Comparison of ENCODE assay signal across 36 cellular contexts in the genomic region with DNA sequence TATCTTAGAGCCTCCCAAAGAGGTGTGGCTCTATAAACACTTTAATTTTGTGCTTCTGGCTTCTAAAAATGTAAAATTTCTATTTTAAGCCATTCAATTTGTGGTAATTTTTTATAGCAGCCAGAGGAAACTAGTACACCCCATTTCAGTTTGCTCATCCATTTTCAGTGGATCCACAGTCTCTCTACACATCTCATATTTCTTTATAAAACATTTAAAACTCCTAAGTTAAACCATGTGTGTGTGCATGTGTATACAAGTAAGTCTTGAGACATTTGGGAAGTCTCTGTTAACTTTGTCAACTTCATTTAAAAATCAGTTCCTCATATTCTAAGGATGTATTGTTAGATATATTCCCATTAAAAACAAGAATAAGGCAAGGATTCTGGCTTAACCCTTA.
"Had no signal": no experiment of that assay in that cellular context is flagged by ENCODE, and none has a peak within 500 bp of the region (broad histone marks: within the 10 kb centered on the region; RNA-seq: fewer than 3 reads in every experiment).

No MANE protein-coding gene starts in this region.

- H3K27me3 ChIP-seq: ascending aorta, cardiac muscle cell, Peyer's patch, SJSA1 had no signal

- H3K36me3 ChIP-seq: ascending aorta, cardiac muscle cell, Peyer's patch, SJSA1 had no signal

- H3K9ac ChIP-seq: KMS-11 had no signal

- H3K4me1 ChIP-seq: ascending aorta, Peyer's patch, SJSA1 had no signal

- H3K27ac ChIP-seq: ascending aorta, cardiac muscle cell, KMS-11, Peyer's patch, SJSA1, VCaP had no signal

- H3K9me3 ChIP-seq: ascending aorta, Peyer's patch, SJSA1 had no signal

- H3K4me2 ChIP-seq: KMS-11 had no signal

- H3K4me3 ChIP-seq: ascending aorta, cardiac muscle cell, Peyer's patch, SJSA1 had no signal

- DNase-seq: activated B cell treated with CpG ODN at 0.5 μM for 24 hours; activated CD4-positive, alpha-beta memory T cell treated with anti-CD3 and anti-CD28 coated beads, Interleukin-2, amount 10 ng/mL, durations not matched to agents 7 days and 5 days; activated CD4-positive, alpha-beta T cell treated with anti-CD3 and anti-CD28 coated beads for 4 hours; activated CD4-positive, CD25-positive, alpha-beta regulatory T cell treated with anti-CD3 and anti-CD28 coated beads, Interleukin-2, amount 50 U/mL, for 72 hours; activated CD8-positive, alpha-beta memory T cell treated with anti-CD3 and anti-CD28 coated beads for 24 hours; activated CD8-positive, alpha-beta memory T cell treated with anti-CD3 and anti-CD28 coated beads, Interleukin-2, amount 10 ng/mL, durations not matched to agents 7 days and 5 days; activated CD8-positive, alpha-beta memory T cell treated with anti-CD3 and anti-CD28 coated beads, Interleukin-2, amount 50 U/mL, for 48 hours; activated effector memory CD4-positive, alpha-beta T cell treated with anti-CD3 and anti-CD28 coated beads, Interleukin-2, amount 50 U/mL, for 16 hours; activated naive CD4-positive, alpha-beta T cell; activated naive CD4-positive, alpha-beta T cell treated with anti-CD3 and anti-CD28 coated beads, Interleukin-2, amount 50 U/mL, for 16 hours; activated naive CD8-positive, alpha-beta T cell treated with anti-CD3 and anti-CD28 coated beads for 36 hours; activated T-cell treated with anti-CD3 and anti-CD28 coated beads, Interleukin-2, amount 50 U/mL, for 72 hours; amygdala; NCI-H1092 treated with DMSO at 0.1 percent for 48 hours; NCI-H1417; NCI-H146; NCI-H187; NCI-H2081; NCI-H2171 treated with DMSO at 0.1 percent for 48 hours; NCI-H226; NCI-H446 treated with DMSO at 0.1 percent for 48 hours; NCI-H524 treated with DMSO at 0.1 percent for 48 hours; NK-92 treated with Interleukin-12 subunit alpha and Interleukin-12 subunit beta, amount 100 ng/mL, for 24 hours; PC-3; Peyer's patch; RPMI8226; SHP77 treated with DMSO at 0.1 percent for 48 hours; SW 1271; T-helper 1 cell; T-helper 2 cell; T-helper 9 cell had no signal
